Comparison of ENCODE assay signal across 8 cellular contexts in the genomic region with DNA sequence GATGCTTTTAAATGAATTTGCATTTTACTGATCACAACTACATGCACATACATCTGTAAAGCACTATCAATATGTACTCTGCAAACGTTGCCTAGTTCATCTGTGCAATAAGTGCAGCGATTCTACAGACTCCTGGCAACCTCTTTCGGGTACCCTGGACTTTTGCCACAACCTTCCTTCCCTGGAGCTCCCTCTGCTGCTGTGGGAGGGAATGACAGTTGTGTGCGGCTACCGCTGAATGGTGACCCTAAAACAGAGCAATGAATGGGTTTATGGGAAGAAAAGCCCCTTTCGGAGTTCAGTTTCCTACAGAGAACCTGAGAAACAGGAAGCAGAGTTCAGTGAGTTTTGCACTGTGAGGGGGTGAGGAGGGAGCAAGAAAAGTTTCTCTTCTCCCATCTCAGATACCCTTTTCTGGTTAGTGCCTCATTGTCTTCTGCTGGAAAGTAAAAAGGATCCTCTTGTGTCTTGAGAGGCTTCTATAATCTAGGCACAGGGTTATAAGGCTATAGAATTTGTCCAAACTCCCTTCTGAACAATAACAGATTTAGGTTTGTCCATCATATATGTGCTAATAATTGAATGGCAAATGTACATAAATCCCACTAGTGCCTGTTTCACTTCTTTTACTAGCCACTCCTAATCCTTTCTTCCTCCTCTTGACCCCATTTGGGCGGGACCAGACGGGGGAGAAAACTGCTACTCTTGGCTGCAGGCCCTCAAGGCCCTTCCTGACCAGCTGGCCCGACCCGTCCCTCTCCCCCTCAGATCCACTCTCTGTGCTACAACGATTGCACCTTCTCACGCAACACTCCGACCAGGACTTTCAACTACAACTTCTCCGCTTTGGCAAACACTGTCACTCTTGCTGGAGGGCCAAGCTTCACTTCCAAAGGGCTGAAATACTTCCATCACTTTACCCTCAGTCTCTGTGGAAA. TPM values are rescaled to one million over a fixed set of nuclear protein-coding genes. Genes with fewer than 3 reads are reported as not detected.
DNase-seq lines count a peak whose midpoint lies in the region; ATAC-seq and TF ChIP-seq lines count a peak whose summit lies in the region.

No MANE protein-coding gene starts in this region.

- peaks cover 6% of the 10 kb centered on the region for H3K4me1 ChIP-seq in psoas muscle

- H3K9me3 ChIP-seq in psoas muscle, result no peaks in the 10 kb centered on the region

- TF ChIP-seq CTCF in epithelial cell of proximal tubule (conservative IDR thresholded peaks at IDR 0.05; ENCODE audit: low read depth, low read length), result peak; percentile 94
- peak; percentile 60 for TF ChIP-seq CTCF in psoas muscle (IDR thresholded peaks at IDR 0.05)

- H3K36me3 ChIP-seq in psoas muscle (ENCODE audit: insufficient read depth in 1 of 2, low read depth in 1 of 2), result no peaks in the 10 kb centered on the region

- WGBS in psoas muscle, 3 donors, result 43 to 50% (median 43%) methylated on average over 14 of the region's 14 CpGs

- H3K4me3 ChIP-seq in epithelial cell of proximal tubule (ENCODE audit: low read depth, low read length), result no peak overlapping the region
- H3K4me3 ChIP-seq in psoas muscle, result no peak overlapping the region

- no peak overlapping the region for H3K27ac ChIP-seq in psoas muscle

- H3K27me3 ChIP-seq in psoas muscle (ENCODE audit: insufficient read depth in 3 of 3, low read length in 2 of 3), result no peaks in the 10 kb centered on the region

- intact Hi-C loops in psoas muscle (cut with DNase I), result loop anchor here in 1 of 2 donors (5.0 to 10.0 kb wide), 2 partner anchors 42 to 89 kb away; no protein-coding TSS in a partner anchor

- DNase-seq in AML-193 (lab: John Stamatoyannopoulos, UW) (peak; percentile 25 to 54), NCI-H2171 treated with DMSO at 0.1 percent for 48 hours (lab: John Stamatoyannopoulos, UW) (peak; percentile 53), epithelial cell of proximal tubule (ENCODE audit: low read depth) (no peak), psoas muscle (peak; percentile 21 to 61), NCI-H226 (no peak)
- peak; percentile 46 to 51 for DNase-seq in activated CD4-positive, alpha-beta T cell treated with anti-CD3 and anti-CD28 coated beads, Interleukin-2, amount 50 U/mL, for 4 hours

- peak; percentile 72 for ATAC-seq in GM18868 (IDR thresholded peaks at IDR 0.05; ENCODE audit: unreplicated experiment)
- ATAC-seq in psoas muscle, result peak in 2 of 4 donors; percentile 80 to 91
- ATAC-seq in HG02623 (IDR thresholded peaks at IDR 0.05; ENCODE audit: unreplicated experiment), result no peak

RNA-seq across cellular contexts. Expression of a gene that starts 19.8 kb away (rescaled TPM):
- total RNA-seq in epithelial cell of proximal tubule (153 and 177 TPM in 2 replicates), psoas muscle (100 to 1,000 TPM in 2 of 4 donors, 10 to 100 TPM in 2; 76.4 to 155 (median 123) TPM)
- 100 to 1,000 TPM; 105 to 150 (median 150) TPM for polyA plus RNA-seq in psoas muscle

RNA-seq across cellular contexts. Expression of a gene that starts 55.4 kb away (rescaled TPM):
- total RNA-seq in epithelial cell of proximal tubule (8.2 and 14.2 TPM in 2 replicates), psoas muscle (10 to 100 TPM in 2 of 4 donors, 1 to 10 TPM in 2; 5.7 to 12.5 (median 10.6) TPM)
- polyA plus RNA-seq in psoas muscle, result 1 to 10 TPM in 2 of 3 donors, under 1 TPM in 1; 0.69 to 6.9 (median 3.7) TPM

Comparison
In these comparisons a context has a peak if more than half of its experiments do, and no peak if none do; other contexts are left out.
1. DNase-seq: peak in AML-193 (2 of 2), NCI-H2171 treated with DMSO at 0.1 percent for 48 hours (single experiment), activated CD4-positive, alpha-beta T cell treated with anti-CD3 and anti-CD28 coated beads, Interleukin-2, amount 50 U/mL, for 4 hours (2 of 2) and psoas muscle (2 of 2); none in epithelial cell of proximal tubule (single experiment) and NCI-H226 (single experiment).